Comparison of ENCODE assay signal across 1 cellular context in the genomic region with DNA sequence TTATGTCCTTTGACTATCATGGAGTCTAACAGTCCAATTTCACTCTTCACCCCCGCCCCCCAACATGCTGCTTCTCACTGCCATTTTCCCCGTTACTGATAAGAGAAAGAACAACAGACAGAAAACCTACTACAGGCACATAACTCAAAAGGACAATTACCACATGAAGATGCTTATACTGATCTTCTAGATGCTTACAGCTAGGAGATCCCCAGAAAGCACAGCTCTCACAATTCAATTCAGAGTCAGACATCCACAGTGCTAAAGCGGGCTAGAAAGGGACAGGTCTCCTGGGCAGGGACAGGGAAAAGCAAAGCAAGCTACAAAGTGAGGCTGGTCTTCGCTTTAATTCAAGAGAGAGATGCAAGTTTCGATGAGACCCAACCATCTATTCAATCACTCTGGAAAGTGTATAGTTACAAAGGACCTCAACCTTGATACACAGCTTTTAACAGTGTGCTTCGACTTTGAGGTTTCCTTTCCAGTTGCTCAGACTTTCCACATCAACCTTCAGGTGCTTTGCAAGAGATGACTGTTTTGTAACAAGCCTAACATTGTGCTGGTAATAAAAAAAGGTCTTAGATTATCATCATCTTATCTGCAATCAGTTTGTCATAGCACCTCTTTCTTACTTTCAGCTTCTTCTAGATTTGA.
TF ChIP-seq lines count a peak whose summit lies in the region.

No MANE protein-coding gene starts in this region.

TF ChIP-seq in K562, 482 proteins besides CTCF, POLR2A, EP300 and RAD21 (continued from another document):
- no peak for TF ChIP-seq EGR1 (conservative IDR thresholded peaks at IDR 0.05)
- TF ChIP-seq, protein P1, sequence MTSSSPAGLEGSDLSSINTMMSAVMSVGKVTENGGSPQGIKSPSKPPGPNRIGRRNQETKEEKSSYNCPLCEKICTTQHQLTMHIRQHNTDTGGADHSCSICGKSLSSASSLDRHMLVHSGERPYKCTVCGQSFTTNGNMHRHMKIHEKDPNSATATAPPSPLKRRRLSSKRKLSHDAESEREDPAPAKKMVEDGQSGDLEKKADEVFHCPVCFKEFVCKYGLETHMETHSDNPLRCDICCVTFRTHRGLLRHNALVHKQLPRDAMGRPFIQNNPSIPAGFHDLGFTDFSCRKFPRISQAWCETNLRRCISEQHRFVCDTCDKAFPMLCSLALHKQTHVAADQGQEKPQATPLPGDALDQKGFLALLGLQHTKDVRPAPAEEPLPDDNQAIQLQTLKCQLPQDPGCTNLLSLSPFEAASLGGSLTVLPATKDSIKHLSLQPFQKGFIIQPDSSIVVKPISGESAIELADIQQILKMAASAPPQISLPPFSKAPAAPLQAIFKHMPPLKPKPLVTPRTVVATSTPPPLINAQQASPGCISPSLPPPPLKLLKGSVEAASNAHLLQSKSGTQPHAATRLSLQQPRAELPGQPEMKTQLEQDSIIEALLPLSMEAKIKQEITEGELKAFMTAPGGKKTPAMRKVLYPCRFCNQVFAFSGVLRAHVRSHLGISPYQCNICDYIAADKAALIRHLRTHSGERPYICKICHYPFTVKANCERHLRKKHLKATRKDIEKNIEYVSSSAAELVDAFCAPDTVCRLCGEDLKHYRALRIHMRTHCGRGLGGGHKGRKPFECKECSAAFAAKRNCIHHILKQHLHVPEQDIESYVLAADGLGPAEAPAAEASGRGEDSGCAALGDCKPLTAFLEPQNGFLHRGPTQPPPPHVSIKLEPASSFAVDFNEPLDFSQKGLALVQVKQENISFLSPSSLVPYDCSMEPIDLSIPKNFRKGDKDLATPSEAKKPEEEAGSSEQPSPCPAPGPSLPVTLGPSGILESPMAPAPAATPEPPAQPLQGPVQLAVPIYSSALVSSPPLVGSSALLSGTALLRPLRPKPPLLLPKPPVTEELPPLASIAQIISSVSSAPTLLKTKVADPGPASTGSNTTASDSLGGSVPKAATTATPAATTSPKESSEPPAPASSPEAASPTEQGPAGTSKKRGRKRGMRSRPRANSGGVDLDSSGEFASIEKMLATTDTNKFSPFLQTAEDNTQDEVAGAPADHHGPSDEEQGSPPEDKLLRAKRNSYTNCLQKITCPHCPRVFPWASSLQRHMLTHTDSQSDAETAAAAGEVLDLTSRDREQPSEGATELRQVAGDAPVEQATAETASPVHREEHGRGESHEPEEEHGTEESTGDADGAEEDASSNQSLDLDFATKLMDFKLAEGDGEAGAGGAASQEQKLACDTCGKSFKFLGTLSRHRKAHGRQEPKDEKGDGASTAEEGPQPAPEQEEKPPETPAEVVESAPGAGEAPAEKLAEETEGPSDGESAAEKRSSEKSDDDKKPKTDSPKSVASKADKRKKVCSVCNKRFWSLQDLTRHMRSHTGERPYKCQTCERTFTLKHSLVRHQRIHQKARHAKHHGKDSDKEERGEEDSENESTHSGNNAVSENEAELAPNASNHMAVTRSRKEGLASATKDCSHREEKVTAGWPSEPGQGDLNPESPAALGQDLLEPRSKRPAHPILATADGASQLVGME (CRISPR knock-in tag; IDR thresholded peaks at IDR 0.05) = no peak
- no peak for TF ChIP-seq ZNF12 (CRISPR knock-in tag; IDR thresholded peaks at IDR 0.05)
- no peak for TF ChIP-seq MECOM (CRISPR knock-in tag; IDR thresholded peaks at IDR 0.05)
- TF ChIP-seq, protein P2, sequence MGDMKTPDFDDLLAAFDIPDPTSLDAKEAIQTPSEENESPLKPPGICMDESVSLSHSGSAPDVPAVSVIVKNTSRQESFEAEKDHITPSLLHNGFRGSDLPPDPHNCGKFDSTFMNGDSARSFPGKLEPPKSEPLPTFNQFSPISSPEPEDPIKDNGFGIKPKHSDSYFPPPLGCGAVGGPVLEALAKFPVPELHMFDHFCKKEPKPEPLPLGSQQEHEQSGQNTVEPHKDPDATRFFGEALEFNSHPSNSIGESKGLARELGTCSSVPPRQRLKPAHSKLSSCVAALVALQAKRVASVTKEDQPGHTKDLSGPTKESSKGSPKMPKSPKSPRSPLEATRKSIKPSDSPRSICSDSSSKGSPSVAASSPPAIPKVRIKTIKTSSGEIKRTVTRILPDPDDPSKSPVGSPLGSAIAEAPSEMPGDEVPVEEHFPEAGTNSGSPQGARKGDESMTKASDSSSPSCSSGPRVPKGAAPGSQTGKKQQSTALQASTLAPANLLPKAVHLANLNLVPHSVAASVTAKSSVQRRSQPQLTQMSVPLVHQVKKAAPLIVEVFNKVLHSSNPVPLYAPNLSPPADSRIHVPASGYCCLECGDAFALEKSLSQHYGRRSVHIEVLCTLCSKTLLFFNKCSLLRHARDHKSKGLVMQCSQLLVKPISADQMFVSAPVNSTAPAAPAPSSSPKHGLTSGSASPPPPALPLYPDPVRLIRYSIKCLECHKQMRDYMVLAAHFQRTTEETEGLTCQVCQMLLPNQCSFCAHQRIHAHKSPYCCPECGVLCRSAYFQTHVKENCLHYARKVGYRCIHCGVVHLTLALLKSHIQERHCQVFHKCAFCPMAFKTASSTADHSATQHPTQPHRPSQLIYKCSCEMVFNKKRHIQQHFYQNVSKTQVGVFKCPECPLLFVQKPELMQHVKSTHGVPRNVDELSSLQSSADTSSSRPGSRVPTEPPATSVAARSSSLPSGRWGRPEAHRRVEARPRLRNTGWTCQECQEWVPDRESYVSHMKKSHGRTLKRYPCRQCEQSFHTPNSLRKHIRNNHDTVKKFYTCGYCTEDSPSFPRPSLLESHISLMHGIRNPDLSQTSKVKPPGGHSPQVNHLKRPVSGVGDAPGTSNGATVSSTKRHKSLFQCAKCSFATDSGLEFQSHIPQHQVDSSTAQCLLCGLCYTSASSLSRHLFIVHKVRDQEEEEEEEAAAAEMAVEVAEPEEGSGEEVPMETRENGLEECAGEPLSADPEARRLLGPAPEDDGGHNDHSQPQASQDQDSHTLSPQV (IDR thresholded peaks at IDR 0.05) = 0 out of 2 replicates have a peak, but pooled peaks have one; percentile 21
- no peak for TF ChIP-seq NFXL1 (CRISPR knock-in tag; IDR thresholded peaks at IDR 0.05)
- TF ChIP-seq MEIS2 (IDR thresholded peaks at IDR 0.05; ENCODE audit: partially characterized antibody) = peak; percentile 27
- TF ChIP-seq, protein P3, sequence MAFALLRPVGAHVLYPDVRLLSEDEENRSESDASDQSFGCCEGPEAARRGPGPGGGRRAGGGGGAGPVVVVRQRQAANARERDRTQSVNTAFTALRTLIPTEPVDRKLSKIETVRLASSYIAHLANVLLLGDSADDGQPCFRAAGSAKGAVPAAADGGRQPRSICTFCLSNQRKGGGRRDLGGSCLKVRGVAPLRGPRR (CRISPR knock-in tag; IDR thresholded peaks at IDR 0.05) = no peak
- no peak for TF ChIP-seq FOXK1 (CRISPR knock-in tag; IDR thresholded peaks at IDR 0.05; ENCODE audit: borderline replicate concordance)
- TF ChIP-seq EZH2 (IDR thresholded peaks at IDR 0.05; ENCODE audit: borderline replicate concordance, low read depth, low read length) = no peak
- peak in 1 of 3 experiments; percentile 60 for TF ChIP-seq YY1 (IDR thresholded peaks at IDR 0.05; ENCODE audit: borderline replicate concordance in 1 of 3, control insufficient read depth in 1 of 3, extremely low read depth in 1 of 3, insufficient read depth in 3 of 3, insufficient read length in 1 of 3, insufficient replicate concordance in 2 of 3, low read depth in 1 of 3, low read length in 2 of 3)
- 0 out of 2 replicates have a peak, but pooled peaks have one; percentile 13 for TF ChIP-seq EHMT2 (IDR thresholded peaks at IDR 0.05)
- no peak for TF ChIP-seq SIN3A (IDR thresholded peaks at IDR 0.05; ENCODE audit: borderline replicate concordance in 2 of 2, control insufficient read depth in 1 of 2, low read depth in 2 of 2, low read length in 2 of 2)
- TF ChIP-seq MED1 (CRISPR knock-in tag; IDR thresholded peaks at IDR 0.05; ENCODE audit: borderline replicate concordance) = no peak
- no peak for TF ChIP-seq ZNF785 (CRISPR knock-in tag; IDR thresholded peaks at IDR 0.05)
- no peak for TF ChIP-seq TSC22D4 (tag; IDR thresholded peaks at IDR 0.05)
- TF ChIP-seq, protein P4, sequence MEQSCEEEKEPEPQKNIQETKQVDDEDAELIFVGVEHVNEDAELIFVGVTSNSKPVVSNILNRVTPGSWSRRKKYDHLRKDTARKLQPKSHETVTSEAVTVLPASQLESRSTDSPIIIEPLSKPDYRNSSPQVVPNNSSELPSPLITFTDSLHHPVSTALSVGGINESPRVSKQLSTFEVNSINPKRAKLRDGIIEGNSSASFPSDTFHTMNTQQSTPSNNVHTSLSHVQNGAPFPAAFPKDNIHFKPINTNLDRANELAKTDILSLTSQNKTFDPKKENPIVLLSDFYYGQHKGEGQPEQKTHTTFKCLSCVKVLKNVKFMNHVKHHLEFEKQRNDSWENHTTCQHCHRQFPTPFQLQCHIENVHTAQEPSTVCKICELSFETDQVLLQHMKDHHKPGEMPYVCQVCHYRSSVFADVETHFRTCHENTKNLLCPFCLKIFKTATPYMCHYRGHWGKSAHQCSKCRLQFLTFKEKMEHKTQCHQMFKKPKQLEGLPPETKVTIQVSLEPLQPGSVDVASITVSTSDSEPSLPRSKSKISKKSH (CRISPR knock-in tag; IDR thresholded peaks at IDR 0.05) = no peak
- TF ChIP-seq KDM1A (IDR thresholded peaks at IDR 0.05) = 0 out of 4 replicates have a peak, but pooled peaks of 1 of the 2 experiments have one; percentile 17
- TF ChIP-seq, protein P5, sequence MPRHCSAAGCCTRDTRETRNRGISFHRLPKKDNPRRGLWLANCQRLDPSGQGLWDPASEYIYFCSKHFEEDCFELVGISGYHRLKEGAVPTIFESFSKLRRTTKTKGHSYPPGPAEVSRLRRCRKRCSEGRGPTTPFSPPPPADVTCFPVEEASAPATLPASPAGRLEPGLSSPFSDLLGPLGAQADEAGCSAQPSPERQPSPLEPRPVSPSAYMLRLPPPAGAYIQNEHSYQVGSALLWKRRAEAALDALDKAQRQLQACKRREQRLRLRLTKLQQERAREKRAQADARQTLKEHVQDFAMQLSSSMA (CRISPR knock-in tag; IDR thresholded peaks at IDR 0.05) = no peak
- 0 out of 4 replicates have a peak, but pooled peaks of 1 of the 2 experiments have one; percentile 11 for TF ChIP-seq RCOR1 (IDR thresholded peaks at IDR 0.05; ENCODE audit: borderline replicate concordance in 1 of 2, low read depth in 2 of 2, low read length in 2 of 2)
- TF ChIP-seq ETV5 (CRISPR knock-in tag; IDR thresholded peaks at IDR 0.05; ENCODE audit: low read depth) = no peak
- TF ChIP-seq PHF8 (IDR thresholded peaks at IDR 0.05; ENCODE audit: borderline replicate concordance, low read length) = no peak
